In the genomic region with DNA sequence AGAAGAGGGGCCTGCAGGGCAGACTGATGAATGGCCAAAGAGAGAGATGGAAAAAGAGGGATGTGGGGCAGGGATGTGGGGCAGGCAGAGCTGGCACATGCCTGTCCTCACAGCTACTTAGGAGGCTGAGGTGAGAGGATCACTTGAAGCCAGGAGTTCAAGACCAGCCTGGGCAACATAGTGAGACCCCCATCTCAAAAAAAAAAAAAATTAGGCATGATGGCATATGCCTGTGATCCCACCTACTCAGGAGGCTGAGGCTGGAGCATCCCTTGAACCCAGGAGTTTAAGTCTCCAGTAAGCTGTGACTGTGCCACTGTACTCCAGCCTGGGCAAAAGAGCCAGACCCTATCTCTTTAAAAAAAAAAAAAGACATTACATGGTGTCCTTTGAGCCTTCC, we compare ENCODE assay signal across 25 cellular contexts.
"Had no signal": no experiment of that assay in that cellular context is flagged by ENCODE, and none has a peak within 500 bp of the region (broad histone marks: within the 10 kb centered on the region; RNA-seq: fewer than 3 reads in every experiment).

No MANE protein-coding gene starts in this region.

- H3K27me3 ChIP-seq: colonic mucosa, dorsolateral prefrontal cortex, esophagus muscularis mucosa, esophagus squamous epithelium, foreskin keratinocyte, gastrocnemius medialis, gastroesophageal sphincter, heart left ventricle, heart right ventricle had no signal

- H3K4me3 Mint-ChIP-seq: dendritic cell treated with granulocyte-macrophage colony-stimulating factor and Interleukin-4, amounts not matched to agents 40 ng/mL and 50 ng/mL, for 4 days; effector memory CD8-positive, alpha-beta T cell; endodermal cell had no signal

- H3K27ac ChIP-seq: colonic mucosa, coronary artery, dorsolateral prefrontal cortex, epithelial cell of prostate, esophagus muscularis mucosa, esophagus squamous epithelium, foreskin keratinocyte, gastrocnemius medialis, gastroesophageal sphincter, heart left ventricle, heart right ventricle had no signal

- H3K4me1 Mint-ChIP-seq: endodermal cell had no signal

- H3K9me3 ChIP-seq: colonic mucosa, esophagus muscularis mucosa, esophagus squamous epithelium, gastrocnemius medialis, gastroesophageal sphincter, heart left ventricle, heart right ventricle had no signal

- H3K4me3 ChIP-seq: colonic mucosa, coronary artery, dorsolateral prefrontal cortex, esophagus muscularis mucosa, esophagus squamous epithelium, gastrocnemius medialis, gastroesophageal sphincter, heart left ventricle, heart right ventricle had no signal

- H3K4me1 ChIP-seq: colonic mucosa, esophagus muscularis mucosa, esophagus squamous epithelium, foreskin keratinocyte, gastrocnemius medialis, gastroesophageal sphincter, heart left ventricle, heart right ventricle had no signal

- ATAC-seq: effector memory CD8-positive, alpha-beta T cell; esophagus mucosa; foreskin keratinocyte; gastrocnemius medialis; gastroesophageal sphincter; heart left ventricle; heart right ventricle had no signal

- H3K9me3 Mint-ChIP-seq: dendritic cell treated with granulocyte-macrophage colony-stimulating factor and Interleukin-4, amounts not matched to agents 40 ng/mL and 50 ng/mL, for 4 days; effector memory CD8-positive, alpha-beta T cell; endodermal cell had no signal

- H3K27me3 Mint-ChIP-seq: dendritic cell treated with granulocyte-macrophage colony-stimulating factor and Interleukin-4, amounts not matched to agents 40 ng/mL and 50 ng/mL, for 4 days; effector memory CD8-positive, alpha-beta T cell had no signal

- H3K36me3 ChIP-seq: colonic mucosa had no signal

- H3K27ac Mint-ChIP-seq: dendritic cell treated with granulocyte-macrophage colony-stimulating factor and Interleukin-4, amounts not matched to agents 40 ng/mL and 50 ng/mL, for 4 days; effector memory CD8-positive, alpha-beta T cell; endodermal cell had no signal

- DNase-seq: colonic mucosa; cortex of kidney; dermis blood vessel endothelial cell; dorsolateral prefrontal cortex; effector CD4-positive, alpha-beta T cell; effector CD8-positive, alpha-beta T cell; effector memory CD4-positive, alpha-beta T cell; effector memory CD8-positive, alpha-beta T cell; endodermal cell; erythroblast; esophagus squamous epithelium; foreskin fibroblast; foreskin keratinocyte; foreskin melanocyte; gastrocnemius medialis; glutamatergic neuron; head of caudate nucleus; heart left ventricle; heart right ventricle had no signal
